ENCODE assay signal across 11 cellular contexts in genomic region chr12:104505095-104505819, GRCh38. TPM values are rescaled to one million over a fixed set of nuclear protein-coding genes. Genes with fewer than 3 reads are reported as not detected.
DNase-seq lines count a peak whose midpoint lies in the region; ATAC-seq and TF ChIP-seq lines count a peak whose summit lies in the region.
"Had no signal": no experiment of that assay in that cellular context is flagged by ENCODE, and none has a peak within 500 bp of the region (broad histone marks: within the 10 kb centered on the region; RNA-seq: fewer than 3 reads in every experiment).

No MANE protein-coding gene starts in this region.

- ATAC-seq in activated CD4-positive, CD25-positive, alpha-beta regulatory T cell treated with anti-CD3 and anti-CD28 coated beads, Interleukin-2, amount 50 U/mL, for 24 hours, result peak; percentile 88 to 89
- peak; percentile 99 for ATAC-seq in HG02884 (IDR thresholded peaks at IDR 0.05; ENCODE audit: unreplicated experiment)
- ATAC-seq in stimulated activated effector memory CD8-positive, alpha-beta T cell treated with anti-CD3 and anti-CD28 coated beads, Interleukin-12 subunit alpha, Interleukin-12 subunit beta, amount 100 ng/mL, for 72 hours, result peak; percentile 63
- ATAC-seq: A549 had no signal

- peaks cover 93% of the 10 kb centered on the region for H3K4me1 Mint-ChIP-seq in stimulated activated effector memory CD8-positive, alpha-beta T cell treated with anti-CD3 and anti-CD28 coated beads, Interleukin-12 subunit alpha, Interleukin-12 subunit beta, amount 100 ng/mL, for 72 hours
- H3K4me1 Mint-ChIP-seq in chondrocyte (ENCODE audit: low read depth), result peaks cover 9% of the 10 kb centered on the region

- no peak overlapping the region for H3K27ac ChIP-seq in caudate nucleus (ENCODE audit: low read depth, low read length)
- H3K27ac ChIP-seq: A549 had no signal

- no peak for TF ChIP-seq CTCF in chondrocyte (IDR thresholded peaks at IDR 0.05)

- no peak for DNase-seq in activated CD4-positive, CD25-positive, alpha-beta regulatory T cell (lab: John Stamatoyannopoulos, UW)
- DNase-seq in NCI-H187 treated with DMSO at 0.1 percent for 48 hours (lab: John Stamatoyannopoulos, UW), result peak; percentile 27
- DNase-seq in stimulated activated effector memory CD8-positive, alpha-beta T cell treated with anti-CD3 and anti-CD28 coated beads, Interleukin-12 subunit alpha, Interleukin-12 subunit beta, amount 100 ng/mL, for 72 hours (ENCODE audit: low spot score in 2 of 2), result no peak
- DNase-seq in chondrocyte (ENCODE audit: low spot score), result no peak
- DNase-seq in caudate nucleus (lab: John Stamatoyannopoulos, UW), result no peak
- DNase-seq in activated gamma-delta T cell (lab: John Stamatoyannopoulos, UW), result no peak
- DNase-seq: activated naive CD4-positive, alpha-beta T cell treated with anti-CD3 and anti-CD28 coated beads, Interleukin-2, amount 10 ng/mL, durations not matched to agents 7 days and 5 days; Kasumi-1 had no signal

- H3K9me3 Mint-ChIP-seq in stimulated activated effector memory CD8-positive, alpha-beta T cell treated with anti-CD3 and anti-CD28 coated beads, Interleukin-12 subunit alpha, Interleukin-12 subunit beta, amount 100 ng/mL, for 72 hours, result no peaks in the 10 kb centered on the region
- H3K9me3 Mint-ChIP-seq in chondrocyte (ENCODE audit: low read depth), result no peaks in the 10 kb centered on the region

- H3K36me3 Mint-ChIP-seq in stimulated activated effector memory CD8-positive, alpha-beta T cell treated with anti-CD3 and anti-CD28 coated beads, Interleukin-12 subunit alpha, Interleukin-12 subunit beta, amount 100 ng/mL, for 72 hours, result peaks cover 14% of the 10 kb centered on the region
- H3K36me3 Mint-ChIP-seq in chondrocyte (ENCODE audit: low read depth), result no peaks in the 10 kb centered on the region

- no peaks in the 10 kb centered on the region for H3K27me3 Mint-ChIP-seq in chondrocyte (ENCODE audit: low read depth)
- H3K27me3 Mint-ChIP-seq: activated naive CD4-positive, alpha-beta T cell treated with anti-CD3 and anti-CD28 coated beads, Interleukin-2, amount 10 ng/mL, durations not matched to agents 7 days and 5 days had no signal

- H3K4me3 Mint-ChIP-seq in stimulated activated effector memory CD8-positive, alpha-beta T cell treated with anti-CD3 and anti-CD28 coated beads, Interleukin-12 subunit alpha, Interleukin-12 subunit beta, amount 100 ng/mL, for 72 hours, result no peak overlapping the region
- no peak overlapping the region for H3K4me3 Mint-ChIP-seq in chondrocyte (ENCODE audit: unreplicated experiment)
- H3K4me3 Mint-ChIP-seq: activated naive CD4-positive, alpha-beta T cell treated with anti-CD3 and anti-CD28 coated beads, Interleukin-2, amount 10 ng/mL, durations not matched to agents 7 days and 5 days had no signal

- no peak overlapping the region for H3K27ac Mint-ChIP-seq in stimulated activated effector memory CD8-positive, alpha-beta T cell treated with anti-CD3 and anti-CD28 coated beads, Interleukin-12 subunit alpha, Interleukin-12 subunit beta, amount 100 ng/mL, for 72 hours
- no peak overlapping the region for H3K27ac Mint-ChIP-seq in chondrocyte (ENCODE audit: unreplicated experiment)

RNA-seq across cellular contexts. Expression of gene CHST11, which starts 48.5 kb away (rescaled TPM):
- 5.3 to 9.1 TPM (median 6.2 TPM) in 3 replicates for total RNA-seq in chondrocyte
